19 cellular contexts compared by ENCODE assay signal in genomic region chr22:43153916-43154315, GRCh38. TPM values are rescaled to one million over a fixed set of nuclear protein-coding genes. Genes with fewer than 3 reads are reported as not detected.
DNase-seq lines count a peak whose midpoint lies in the region; ATAC-seq and TF ChIP-seq lines count a peak whose summit lies in the region.
"Had no signal": no experiment of that assay in that cellular context is flagged by ENCODE, and none has a peak within 500 bp of the region (broad histone marks: within the 10 kb centered on the region; RNA-seq: fewer than 3 reads in every experiment).

No MANE protein-coding gene starts in this region.

- 55% methylated on average over 9 of the region's 9 CpGs for WGBS in suprapubic skin

- H3K36me3 Mint-ChIP-seq in T-helper 17 cell (ENCODE audit: low read depth): peaks cover 3% of the 10 kb centered on the region

- TF ChIP-seq POLR2A in suprapubic skin (IDR thresholded peaks at IDR 0.05): no peak

- peaks cover 20% of the 10 kb centered on the region for H3K4me1 Mint-ChIP-seq in T-helper 17 cell

- POLR2A ChIA-PET in A673 (lab: Charles Lee; ENCODE audit: low non-redundant PET): no interaction called here

- no peaks in the 10 kb centered on the region for H3K36me3 ChIP-seq in suprapubic skin
- H3K36me3 ChIP-seq in A673 (ENCODE audit: insufficient read depth, low read length, poor library complexity, severe bottlenecking): no peaks in the 10 kb centered on the region

- TF ChIP-seq CTCF in HFF-Myc (IDR thresholded peaks at IDR 0.05; ENCODE audit: low read depth, low read length, missing control alignments): no peak
- no peak for TF ChIP-seq CTCF in suprapubic skin (IDR thresholded peaks at IDR 0.05)
- TF ChIP-seq CTCF in A673 (conservative IDR thresholded peaks at IDR 0.05; ENCODE audit: low read depth, low read length): no peak

- H3K27ac ChIP-seq in suprapubic skin (peak overlapping the region; percentile 5), A673 (ENCODE audit: low read depth, low read length, poor library complexity, severe bottlenecking) (no peak overlapping the region)
- H3K27ac ChIP-seq: C4-2B, parathyroid adenoma had no signal

- intact Hi-C loops in A673 (cut with micrococcal nuclease; ENCODE audit: unreplicated experiment): no loop called here

- H3K4me3 Mint-ChIP-seq in T-helper 17 cell: no peak overlapping the region

- TF ChIP-seq EP300 in suprapubic skin (IDR thresholded peaks at IDR 0.05): no peak

- H3K4me1 ChIP-seq in suprapubic skin (peaks cover 76% of the 10 kb centered on the region), A673 (ENCODE audit: insufficient read depth, low read length, poor library complexity, severe bottlenecking) (no peaks in the 10 kb centered on the region)

- peak overlapping the region; percentile 43 for H3K27ac Mint-ChIP-seq in T-helper 17 cell

- no peaks in the 10 kb centered on the region for H3K9me3 ChIP-seq in T-helper 17 cell (ENCODE audit: control insufficient read depth, low read length, poor library complexity, severe bottlenecking)
- no peaks in the 10 kb centered on the region for H3K9me3 ChIP-seq in suprapubic skin
- no peaks in the 10 kb centered on the region for H3K9me3 ChIP-seq in A673 (ENCODE audit: low read depth, low read length, poor library complexity, severe bottlenecking)

- H3K27me3 Mint-ChIP-seq in T-helper 17 cell: no peaks in the 10 kb centered on the region

- H3K4me3 ChIP-seq in HFF-Myc (replicated peaks; ENCODE audit: low read depth, low read length): peak overlapping the region; percentile 24
- no peak overlapping the region for H3K4me3 ChIP-seq in suprapubic skin
- H3K4me3 ChIP-seq in A673 (ENCODE audit: low read depth, low read length, poor library complexity, severe bottlenecking): no peak overlapping the region

- H3K27me3 ChIP-seq in suprapubic skin (no peaks in the 10 kb centered on the region), A673 (replicated peaks; ENCODE audit: insufficient read depth, low read depth, low read length, poor library complexity) (no peaks in the 10 kb centered on the region)

- ATAC-seq in T-helper 17 cell (no peak), HG03175 (IDR thresholded peaks at IDR 0.05; ENCODE audit: unreplicated experiment) (no peak)
- ATAC-seq: HCT116, left colon had no signal

- DNase-seq in HFF-Myc (ENCODE audit: extremely low read depth, low read depth): no peak
- no peak for DNase-seq in T-helper 17 cell
- peak; percentile 44 for DNase-seq in iris pigment epithelial cell (ENCODE audit: low read depth)
- no peak for DNase-seq in suprapubic skin (ENCODE audit: low spot score in 2 of 2)
- DNase-seq in A673 (ENCODE audit: low spot score): no peak
- DNase-seq in mesenteric fat pad (ENCODE audit: low spot score): no peak
- DNase-seq: activated CD4-positive, alpha-beta T cell treated with anti-CD3 and anti-CD28 coated beads for 4 hours; activated effector memory CD4-positive, alpha-beta T cell treated with anti-CD3 and anti-CD28 coated beads, Interleukin-2, amount 50 U/mL, for 16 hours; DMS79; left colon; NCI-H2029; stimulated activated CD4-positive, alpha-beta T cell treated with anti-CD3 and anti-CD28 coated beads, Interleukin-4, amount 100 ng/mL, for 24 hours; T1000 had no signal

- CTCF ChIA-PET in A673 (lab: Charles Lee): no interaction called here

- no TSS peak for BruUV-seq in A673 (replicated peaks; lab: Mats Ljungman, UMichigan)

RNA-seq across cellular contexts. Expression of gene TSPO, which starts 2.6 kb away (rescaled TPM):
- total RNA-seq in T-helper 17 cell (10 to 100 TPM; 74.1 to 89.1 TPM), suprapubic skin (100 to 1,000 TPM; 346 to 897 (median 746) TPM), A673 (2021) (105 and 127 TPM in 2 replicates), mesenteric fat pad (305 TPM)

RNA-seq across cellular contexts. Expression of gene MCAT, which starts 10.7 kb away (rescaled TPM):
- total RNA-seq in T-helper 17 cell (10 to 100 TPM; 16.5 to 19.2 TPM), suprapubic skin (10 to 100 TPM; 21.1 to 38.0 (median 25.2) TPM), A673 (2021) (31.6 and 32.2 TPM in 2 replicates), mesenteric fat pad (11.5 TPM)

RNA-seq across cellular contexts. Expression of gene TTLL12, which starts 33.0 kb away (rescaled TPM):
- 10 to 100 TPM; 12.8 to 17.8 TPM for total RNA-seq in T-helper 17 cell
- total RNA-seq in suprapubic skin: 10 to 100 TPM; 43.6 to 93.9 (median 81.4) TPM
- total RNA-seq in A673 (2021): 117 and 138 TPM in 2 replicates
- total RNA-seq in mesenteric fat pad: 27.0 TPM

RNA-seq across cellular contexts. Expression of gene BIK, which starts 43.4 kb away (rescaled TPM):
- total RNA-seq in T-helper 17 cell: 1 to 10 TPM; 2.3 to 3.8 TPM
- total RNA-seq in suprapubic skin: 10 to 100 TPM in 1 of 4 donors, 1 to 10 TPM in 3; 6.1 to 11.3 (median 7.3) TPM
- 1.8 and 2.0 TPM in 2 replicates for total RNA-seq in A673 (2021)
- total RNA-seq in mesenteric fat pad: not detected
- total RNA-seq: frontal cortex, myocyte had no signal
